ENCODE assay signal across 8 cellular contexts in genomic region chr10:98323221-98324164, GRCh38. TPM values are rescaled to one million over a fixed set of nuclear protein-coding genes. Genes with fewer than 3 reads are reported as not detected.
DNase-seq lines count a peak whose midpoint lies in the region; ATAC-seq, FAIRE-seq and TF ChIP-seq lines count a peak whose summit lies in the region.

No MANE protein-coding gene starts in this region.

- H3K4me3 ChIP-seq in tibial nerve, result no peak overlapping the region

- peaks cover 0 to under 1% (median 0%) of the 10 kb centered on the region in 9 donors for H3K9me3 Mint-ChIP-seq in naive thymus-derived CD8-positive, alpha-beta T cell

- no peaks in the 10 kb centered on the region for H3K9me3 ChIP-seq in T-helper 17 cell (ENCODE audit: control insufficient read depth, low read length, poor library complexity, severe bottlenecking)
- no peaks in the 10 kb centered on the region for H3K9me3 ChIP-seq in tibial nerve

- no peak for TF ChIP-seq POLR2A in tibial nerve (IDR thresholded peaks at IDR 0.05)

- FAIRE-seq in HTR-8/SVneo (lab: Jason Lieb, UNC), result peak; percentile 89

- H3K4me3 Mint-ChIP-seq in T-helper 17 cell, result no peak overlapping the region
- H3K4me3 Mint-ChIP-seq in naive thymus-derived CD8-positive, alpha-beta T cell, result no peak overlapping the region

- no peaks in the 10 kb centered on the region for H3K4me1 Mint-ChIP-seq in T-helper 17 cell
- H3K4me1 Mint-ChIP-seq in naive thymus-derived CD8-positive, alpha-beta T cell, result peaks cover 0 to 5% (median 0%) of the 10 kb centered on the region in 4 donors

- 53 to 57% methylated on average over 4 of the region's 4 CpGs for WGBS in tibial nerve, 2 donors

- intact Hi-C loops in left ventricle myocardium superior (cut with micrococcal nuclease), result no loop called here

- no peaks in the 10 kb centered on the region for H3K4me1 ChIP-seq in tibial nerve

- H3K36me3 Mint-ChIP-seq in T-helper 17 cell (ENCODE audit: low read depth), result no peaks in the 10 kb centered on the region
- H3K36me3 Mint-ChIP-seq in naive thymus-derived CD8-positive, alpha-beta T cell, result no peaks in the 10 kb centered on the region

- no peak overlapping the region for H3K27ac Mint-ChIP-seq in T-helper 17 cell
- H3K27ac Mint-ChIP-seq in naive thymus-derived CD8-positive, alpha-beta T cell, result no peak overlapping the region

- peaks cover 29% of the 10 kb centered on the region for H3K27me3 Mint-ChIP-seq in T-helper 17 cell
- H3K27me3 Mint-ChIP-seq in naive thymus-derived CD8-positive, alpha-beta T cell, result peaks cover 2 to 12% (median 3%) of the 10 kb centered on the region in 5 donors

- TF ChIP-seq CTCF in tibial nerve (IDR thresholded peaks at IDR 0.05), result no peak

- peak; percentile 89 for DNase-seq in AG08396 (ENCODE audit: low spot score)
- DNase-seq in HTR-8/SVneo (ENCODE audit: insufficient read length, low spot score), result peak; percentile 69
- no peak for DNase-seq in T-helper 17 cell
- DNase-seq in left ventricle myocardium superior, result peak; percentile 86
- peak; percentile 32 to 37 for DNase-seq in tibial nerve (ENCODE audit: low spot score in 2 of 2)
- DNase-seq in DMS 273 treated with DMSO at 0.1 percent for 48 hours (lab: John Stamatoyannopoulos, UW), result no peak
- DNase-seq in T-helper 1 cell, result no peak
- no peak for DNase-seq in naive thymus-derived CD8-positive, alpha-beta T cell

- H3K27me3 ChIP-seq in tibial nerve, result no peaks in the 10 kb centered on the region

- H3K36me3 ChIP-seq in tibial nerve, result no peaks in the 10 kb centered on the region

- POLR2A ChIA-PET in naive thymus-derived CD8-positive, alpha-beta T cell (lab: Charles Lee), result no interaction called here

- peak; percentile 48 for ATAC-seq in T-helper 17 cell
- ATAC-seq in left ventricle myocardium superior, result peak; percentile 96
- no peak for ATAC-seq in naive thymus-derived CD8-positive, alpha-beta T cell

- H3K27ac ChIP-seq in tibial nerve, result no peak overlapping the region

- TF ChIP-seq EP300 in tibial nerve (IDR thresholded peaks at IDR 0.05), result peak in 1 of 2 donors; percentile 47

RNA-seq across cellular contexts. Expression of gene LOXL4, which starts 55.5 kb away (rescaled TPM):
- not detected for total RNA-seq in T-helper 17 cell
- 0.47 TPM for total RNA-seq in left ventricle myocardium superior
- total RNA-seq in tibial nerve, result 10 to 100 TPM in 2 of 4 donors, 1 to 10 TPM in 2; 4.1 to 14.9 (median 10.1) TPM
- total RNA-seq in naive thymus-derived CD8-positive, alpha-beta T cell, result not detected
- under 1 TPM in 1 of 3 donors, not detected in 2; 0.12 TPM for polyA plus RNA-seq in naive thymus-derived CD8-positive, alpha-beta T cell

Comparison
In these comparisons a context has a peak if more than half of its experiments do, and no peak if none do; other contexts are left out.
1. DNase-seq: peak in AG08396 (single experiment), HTR-8/SVneo (single experiment), left ventricle myocardium superior (single experiment) and tibial nerve (2 of 2); none in T-helper 17 cell (0 of 3), DMS 273 treated with DMSO at 0.1 percent for 48 hours (single experiment), T-helper 1 cell (0 of 5) and naive thymus-derived CD8-positive, alpha-beta T cell (0 of 10).
2. ATAC-seq: peak in T-helper 17 cell (single experiment) and left ventricle myocardium superior (single experiment); none in naive thymus-derived CD8-positive, alpha-beta T cell (0 of 2).